10 cellular contexts compared by ENCODE assay signal in genomic region chr5:88679638-88680037, GRCh38.
DNase-seq lines count a peak whose midpoint lies in the region; ATAC-seq, FAIRE-seq and TF ChIP-seq lines count a peak whose summit lies in the region.
"Had no signal": no experiment of that assay in that cellular context is flagged by ENCODE, and none has a peak within 500 bp of the region (broad histone marks: within the 10 kb centered on the region; RNA-seq: fewer than 3 reads in every experiment).

No MANE protein-coding gene starts in this region.

- H3K36me3 Mint-ChIP-seq in activated B cell treated with CpG ODN at 0.5 μM for 24 hours (ENCODE audit: low read depth) = no peaks in the 10 kb centered on the region
- peaks cover 3% of the 10 kb centered on the region for H3K36me3 Mint-ChIP-seq in memory B cell

- H3K4me1 ChIP-seq in A549 = peaks cover 4% of the 10 kb centered on the region; the same call in 1 of the 3 replicates
- H3K4me1 ChIP-seq: colonic mucosa had no signal

- peak overlapping the region; percentile 3 for H3K27ac Mint-ChIP-seq in activated B cell treated with CpG ODN at 0.5 μM for 24 hours
- peak overlapping the region; percentile 86 for H3K27ac Mint-ChIP-seq in memory B cell

- no peaks in the 10 kb centered on the region for H3K9me3 ChIP-seq in A549
- H3K9me3 ChIP-seq: colonic mucosa had no signal

- FAIRE-seq in A549 (lab: Jason Lieb, UNC) = no peak

- H3K4me3 ChIP-seq in A549 = no peak overlapping the region; the same call in 2 of the 3 replicates
- H3K4me3 ChIP-seq in GM06990 (replicated peaks; ENCODE audit: low read depth, low read length) = peak overlapping the region; percentile 26; the same call in 1 of the 2 replicates
- H3K4me3 ChIP-seq in foreskin fibroblast (ENCODE audit: low read depth in 1 of 2, low read length in 2 of 2) = no peak overlapping the region

- H3K4me3 Mint-ChIP-seq in activated B cell treated with CpG ODN at 0.5 μM for 24 hours (no peak overlapping the region), memory B cell (no peak overlapping the region)

- intact Hi-C loops in activated B cell treated with CpG ODN at 0.5 μM for 24 hours (cut with micrococcal nuclease) = loop anchor here (1.0 to 10.0 kb wide), 4 partner anchors 412 to 1265 kb away; partner anchors contain the start of genes CCNH and TMEM161B

- peak overlapping the region; percentile 75; the same call in 2 of the 3 replicates for H3K4me2 ChIP-seq in A549

- TF ChIP-seq POLR2A in A549 (IDR thresholded peaks at IDR 0.05; ENCODE audit: low read length) = no peak

- H3K27me3 Mint-ChIP-seq in activated B cell treated with CpG ODN at 0.5 μM for 24 hours (peaks cover 65% of the 10 kb centered on the region), memory B cell (peaks cover 37% of the 10 kb centered on the region)

- no peak for TF ChIP-seq EP300 in A549 (IDR thresholded peaks at IDR 0.05)

- H3K27ac ChIP-seq in A549 = no peak overlapping the region
- H3K27ac ChIP-seq: BLaER1, colonic mucosa had no signal

- H3K4me1 Mint-ChIP-seq in activated B cell treated with CpG ODN at 0.5 μM for 24 hours (peaks cover 17% of the 10 kb centered on the region), memory B cell (peaks cover 25% of the 10 kb centered on the region)

- no peak for TF ChIP-seq RAD21 in A549 (conservative IDR thresholded peaks at IDR 0.05 in 1 of 2, IDR thresholded peaks at IDR 0.05 in 1 of 2)

- 86% methylated on average over 14 of the region's 14 CpGs for WGBS in A549 (ENCODE audit: missing lambda C conversion rate)

- POLR2A ChIA-PET in A549 (lab: Yijun Ruan, JAX) (no interaction called here), activated B cell treated with CpG ODN at 0.5 μM for 24 hours (lab: Charles Lee) (no interaction called here)

- TF ChIP-seq CTCF in A549 (IDR thresholded peaks at IDR 0.05) = no peak
- TF ChIP-seq CTCF in GM06990 (IDR thresholded peaks at IDR 0.05; ENCODE audit: insufficient read depth, low read length, poor library complexity, severe bottlenecking) = no peak
- TF ChIP-seq CTCF in activated B cell treated with CpG ODN at 0.5 μM for 24 hours (IDR thresholded peaks at IDR 0.05) = no peak
- no peak for TF ChIP-seq CTCF in foreskin fibroblast (IDR thresholded peaks at IDR 0.05; ENCODE audit: low read depth, low read length)

- H3K36me3 ChIP-seq in GM06990 (ENCODE audit: control insufficient read depth, insufficient read depth, low read length) = no peaks in the 10 kb centered on the region
- H3K36me3 ChIP-seq: BLaER1, colonic mucosa had no signal

- no peak for ATAC-seq in A549
- ATAC-seq in activated B cell treated with CpG ODN at 0.5 μM for 24 hours (ENCODE audit: low read depth) = no peak
- no peak for ATAC-seq in memory B cell (ENCODE audit: low read depth)
- no peak for ATAC-seq in GM18909 (IDR thresholded peaks at IDR 0.05; ENCODE audit: poor library complexity, unreplicated experiment)
- ATAC-seq in GM18873 (IDR thresholded peaks at IDR 0.05; ENCODE audit: low FRiP score, unreplicated experiment) = no peak

- CTCF ChIA-PET in A549 (lab: Yijun Ruan, JAX) = interaction anchor here (0.6 to 3.4 kb wide), 29 partner anchors 10 to 1253 kb away, joined by 3 to 49 read pairs (median 4); no protein-coding TSS in a partner anchor
- CTCF ChIA-PET in activated B cell treated with CpG ODN at 0.5 μM for 24 hours (lab: Charles Lee) = interaction anchor here (0.6 to 4.4 kb wide), 6 partner anchors 11 to 938 kb away, joined by 4 to 28 read pairs (median 8); no protein-coding TSS in a partner anchor

- H3K9me3 Mint-ChIP-seq in activated B cell treated with CpG ODN at 0.5 μM for 24 hours = no peaks in the 10 kb centered on the region
- peaks cover 8% of the 10 kb centered on the region for H3K9me3 Mint-ChIP-seq in memory B cell

- DNase-seq in A549 (ENCODE audit: low read depth in 1 of 2, low spot score in 1 of 2) (no peak), GM06990 (ENCODE audit: extremely low read depth, insufficient read length) (no peak), activated B cell treated with CpG ODN at 0.5 μM for 24 hours (no peak), memory B cell (ENCODE audit: low spot score in 2 of 2) (no peak), foreskin fibroblast (no peak), GM03348 (ENCODE audit: low spot score) (no peak)

- H3K27me3 ChIP-seq in GM06990 (replicated peaks; ENCODE audit: control insufficient read depth, insufficient read depth, low read length) = no peaks in the 10 kb centered on the region

TF ChIP-seq in A549, 52 proteins besides CTCF, POLR2A, EP300 and RAD21:
- no peak for TF ChIP-seq HDAC2 (IDR thresholded peaks at IDR 0.05)
- TF ChIP-seq NFE2L2 (conservative IDR thresholded peaks at IDR 0.05; ENCODE audit: low read length) = no peak
- no peak for TF ChIP-seq MAZ (IDR thresholded peaks at IDR 0.05; ENCODE audit: borderline replicate concordance, low read depth, low read length)
- TF ChIP-seq MAFK (IDR thresholded peaks at IDR 0.05; ENCODE audit: partially characterized antibody) = no peak
- no peak for TF ChIP-seq ZSCAN20 (CRISPR knock-in tag; IDR thresholded peaks at IDR 0.05)
- TF ChIP-seq MAX (IDR thresholded peaks at IDR 0.05) = no peak
- TF ChIP-seq, protein P1, sequence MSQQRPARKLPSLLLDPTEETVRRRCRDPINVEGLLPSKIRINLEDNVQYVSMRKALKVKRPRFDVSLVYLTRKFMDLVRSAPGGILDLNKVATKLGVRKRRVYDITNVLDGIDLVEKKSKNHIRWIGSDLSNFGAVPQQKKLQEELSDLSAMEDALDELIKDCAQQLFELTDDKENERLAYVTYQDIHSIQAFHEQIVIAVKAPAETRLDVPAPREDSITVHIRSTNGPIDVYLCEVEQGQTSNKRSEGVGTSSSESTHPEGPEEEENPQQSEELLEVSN (IDR thresholded peaks at IDR 0.05; ENCODE audit: borderline replicate concordance, low read depth) = no peak
- TF ChIP-seq, protein P2, sequence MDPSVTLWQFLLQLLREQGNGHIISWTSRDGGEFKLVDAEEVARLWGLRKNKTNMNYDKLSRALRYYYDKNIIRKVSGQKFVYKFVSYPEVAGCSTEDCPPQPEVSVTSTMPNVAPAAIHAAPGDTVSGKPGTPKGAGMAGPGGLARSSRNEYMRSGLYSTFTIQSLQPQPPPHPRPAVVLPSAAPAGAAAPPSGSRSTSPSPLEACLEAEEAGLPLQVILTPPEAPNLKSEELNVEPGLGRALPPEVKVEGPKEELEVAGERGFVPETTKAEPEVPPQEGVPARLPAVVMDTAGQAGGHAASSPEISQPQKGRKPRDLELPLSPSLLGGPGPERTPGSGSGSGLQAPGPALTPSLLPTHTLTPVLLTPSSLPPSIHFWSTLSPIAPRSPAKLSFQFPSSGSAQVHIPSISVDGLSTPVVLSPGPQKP (IDR thresholded peaks at IDR 0.05; ENCODE audit: low read depth, low read length) = no peak
- no peak for TF ChIP-seq HEYL (CRISPR knock-in tag; IDR thresholded peaks at IDR 0.05)
- no peak for TF ChIP-seq CHD4 (IDR thresholded peaks at IDR 0.05; ENCODE audit: borderline replicate concordance)
- no peak for TF ChIP-seq EHF (CRISPR knock-in tag; IDR thresholded peaks at IDR 0.05)
- TF ChIP-seq BCL3 (IDR thresholded peaks at IDR 0.05) = no peak
- TF ChIP-seq FOSL2 (IDR thresholded peaks at IDR 0.05) = no peak
- TF ChIP-seq FOSL2 (CRISPR knock-in tag; IDR thresholded peaks at IDR 0.05) = no peak
- TF ChIP-seq EHMT2 (IDR thresholded peaks at IDR 0.05; ENCODE audit: low read depth) = no peak
TF ChIP-seq in A549: peak in this region for 0.
